Comparison of ENCODE assay signal across 1 cellular context in genomic region chr7:22913116-22913515, GRCh38.
TF ChIP-seq lines count a peak whose summit lies in the region.

No MANE protein-coding gene starts in this region.

TF ChIP-seq in IMR-90, 13 proteins besides CTCF, POLR2A, EP300 and RAD21:
- TF ChIP-seq MAFK (IDR thresholded peaks at IDR 0.05; ENCODE audit: low read depth, low read length) (no peak), FOS (IDR thresholded peaks at IDR 0.05; ENCODE audit: low read depth, low read length) (no peak), CEBPB (IDR thresholded peaks at IDR 0.05; ENCODE audit: low read depth, low read length) (no peak), BHLHE40 (IDR thresholded peaks at IDR 0.05; ENCODE audit: low read depth, low read length) (no peak), RCOR1 (IDR thresholded peaks at IDR 0.05; ENCODE audit: insufficient replicate concordance, low read length) (no peak), NFE2L2 (IDR thresholded peaks at IDR 0.05; ENCODE audit: low read depth, low read length) (no peak), MXI1 (IDR thresholded peaks at IDR 0.05; ENCODE audit: borderline replicate concordance, low read depth, low read length) (no peak), RFX5 (IDR thresholded peaks at IDR 0.05; ENCODE audit: low read depth, low read length) (no peak), ELK1 (IDR thresholded peaks at IDR 0.05; ENCODE audit: borderline replicate concordance, low read depth, low read length) (no peak)
